Comparison of ENCODE assay signal across 21 cellular contexts in the genomic region with DNA sequence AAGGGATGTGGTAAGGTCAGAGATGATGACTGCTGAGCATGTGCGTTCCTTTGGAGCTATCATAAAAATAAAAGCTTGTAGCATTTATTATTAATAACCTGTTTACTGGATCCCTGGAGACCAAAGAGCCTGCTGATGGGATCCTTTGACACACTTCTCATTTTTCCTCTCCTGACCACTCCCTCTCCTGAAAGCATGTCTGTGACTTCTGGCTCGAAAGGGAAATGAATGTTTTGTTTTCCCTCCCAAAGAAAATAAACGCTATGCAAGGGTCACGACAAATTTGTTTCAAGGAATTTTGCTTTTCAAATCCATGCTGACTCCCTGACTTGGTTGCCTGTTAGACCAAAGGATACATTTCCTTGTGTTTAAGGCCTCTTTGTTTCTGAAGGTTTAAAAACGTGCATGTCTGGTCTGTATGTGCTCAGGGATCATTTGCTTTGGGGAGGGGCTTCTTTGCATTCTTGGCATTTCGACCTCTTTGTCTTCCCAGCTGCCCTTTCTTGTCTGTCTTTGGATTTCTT.
DNase-seq lines count a peak whose midpoint lies in the region; ATAC-seq, FAIRE-seq and TF ChIP-seq lines count a peak whose summit lies in the region.
"Had no signal": no experiment of that assay in that cellular context is flagged by ENCODE, and none has a peak within 500 bp of the region (broad histone marks: within the 10 kb centered on the region; RNA-seq: fewer than 3 reads in every experiment).

No MANE protein-coding gene starts in this region.

- peak overlapping the region; percentile 64 for H2BK5ac ChIP-seq in trophoblast cell (ENCODE audit: low read depth, low read length, poor library complexity)

- no peak overlapping the region for H3K4ac ChIP-seq in trophoblast cell (ENCODE audit: low read depth, low read length)

- H4K8ac ChIP-seq in trophoblast cell (ENCODE audit: low read depth, low read length), result no peak overlapping the region

- H2BK120ac ChIP-seq in trophoblast cell (ENCODE audit: insufficient read depth, low read length, poor library complexity), result peak overlapping the region; percentile 74

- no peak overlapping the region for H3K9ac ChIP-seq in trophoblast cell (ENCODE audit: low read length)

- peaks cover 29% of the 10 kb centered on the region for H3K79me1 ChIP-seq in trophoblast cell (ENCODE audit: low read length)

- no peak for TF ChIP-seq POLR2A in erythroblast (IDR thresholded peaks at IDR 0.05; ENCODE audit: low read length)

- H3K9me3 ChIP-seq in HAP-1, result no peaks in the 10 kb centered on the region
- H3K9me3 ChIP-seq in trophoblast cell (ENCODE audit: insufficient read depth, low read depth, low read length), result no peaks in the 10 kb centered on the region

- H3K23ac ChIP-seq in trophoblast cell (ENCODE audit: low read length), result no peak overlapping the region

- no peak for TF ChIP-seq CTCF in brain microvascular endothelial cell (IDR thresholded peaks at IDR 0.05; ENCODE audit: low read depth, low read length, missing control alignments)

- H3K4me2 ChIP-seq in trophoblast cell (ENCODE audit: low read length), result peak overlapping the region; percentile 34

- no peak overlapping the region for H3K27ac ChIP-seq in brain microvascular endothelial cell
- H3K27ac ChIP-seq in trophoblast cell (ENCODE audit: low read depth, low read length), result peak overlapping the region; percentile 76
- H3K27ac ChIP-seq: cardiac muscle cell, RWPE1 had no signal

- peak overlapping the region; percentile 17 for H3K18ac ChIP-seq in trophoblast cell (ENCODE audit: low read length)

- H3K4me3 ChIP-seq in HAP-1, result peak overlapping the region; percentile 7; the same call in 1 of the 2 replicates
- H3K4me3 ChIP-seq in brain microvascular endothelial cell (ENCODE audit: low read depth, low read length), result no peak overlapping the region
- H3K4me3 ChIP-seq in trophoblast cell (ENCODE audit: low read depth, low read length), result no peak overlapping the region
- H3K4me3 ChIP-seq: cardiac muscle cell had no signal

- H3K4me1 ChIP-seq in HAP-1 (peaks cover 18% of the 10 kb centered on the region), trophoblast cell (ENCODE audit: control insufficient read depth in 1 of 2, insufficient read depth in 2 of 2, low read length in 2 of 2) (peaks cover 20 to 34% of the 10 kb centered on the region in 2 experiments)

- no peak overlapping the region for H2AFZ ChIP-seq in trophoblast cell (ENCODE audit: insufficient read depth, low read length, poor library complexity)

- in situ Hi-C loops in HAP-1 (cut with MboI; ENCODE audit: low sequenced_read_pairs), result no loop called here
- in situ Hi-C loops in brain microvascular endothelial cell (cut with HindIII; ENCODE audit: low pct_ligation_motif_present, low sequenced_read_pairs), result no loop called here

- H3K14ac ChIP-seq in trophoblast cell (ENCODE audit: low read length), result no peak overlapping the region

- peak overlapping the region; percentile 78 for H2BK12ac ChIP-seq in trophoblast cell (ENCODE audit: low read length)

- H3K36me3 ChIP-seq in HAP-1 (replicated peaks) (no peaks in the 10 kb centered on the region), brain microvascular endothelial cell (replicated peaks) (no peaks in the 10 kb centered on the region), trophoblast cell (ENCODE audit: control insufficient read depth in 1 of 2, insufficient read depth in 2 of 2, low read length in 2 of 2) (no peaks in the 10 kb centered on the region)
- H3K36me3 ChIP-seq: cardiac muscle cell had no signal

- DNase-seq in HAP-1 (ENCODE audit: low spot score in 2 of 2) (peak; percentile 68 to 81), brain microvascular endothelial cell (peak; percentile 2), iPS DF 4.7 (ENCODE audit: extremely low read depth, low spot score) (peak; percentile 25), trophoblast cell (no peak), erythroblast (lab: John Stamatoyannopoulos, UW) (no peak), HTR-8/SVneo (ENCODE audit: insufficient read length, low spot score) (no peak)
- DNase-seq in effector CD4-positive, alpha-beta T cell, result no peak
- DNase-seq: activated CD4-positive, alpha-beta memory T cell treated with anti-CD3 and anti-CD28 coated beads for 36 hours; activated gamma-delta T cell treated with Interleukin-2 at 50 U/mL for 16 hours; DMS53; GOT3; MV-4-11; NCI-H526 treated with DMSO at 0.1 percent for 48 hours; occipital lobe; T1000 had no signal

- no peak for FAIRE-seq in HTR-8/SVneo (lab: Jason Lieb, UNC)
- FAIRE-seq: keratinocyte had no signal

- H3K79me2 ChIP-seq in trophoblast cell (ENCODE audit: control insufficient read depth, insufficient read depth, low read length, poor library complexity), result no peaks in the 10 kb centered on the region

- H4K91ac ChIP-seq in trophoblast cell (ENCODE audit: low read depth, low read length), result peak overlapping the region; percentile 32

- ATAC-seq in GM21367 (IDR thresholded peaks at IDR 0.05; ENCODE audit: unreplicated experiment), result no peak
- ATAC-seq: esophagus mucosa; stimulated activated effector memory CD8-positive, alpha-beta T cell treated with anti-CD3 and anti-CD28 coated beads, Interleukin-12 subunit alpha, Interleukin-12 subunit beta, amount 100 ng/mL, for 72 hours had no signal

- no CpG with 5 or more reads among the region's 6 CpGs for WGBS in trophoblast cell (ENCODE audit: extremely low coverage, insufficient coverage, insufficient read length)

- no peak overlapping the region for H4K12ac ChIP-seq in trophoblast cell (ENCODE audit: low read depth, low read length)

- H3K27me3 ChIP-seq in HAP-1 (ENCODE audit: low read depth), result no peaks in the 10 kb centered on the region
- H3K27me3 ChIP-seq in brain microvascular endothelial cell (replicated peaks), result no peaks in the 10 kb centered on the region
- H3K27me3 ChIP-seq in trophoblast cell (ENCODE audit: insufficient read depth, low read length), result no peaks in the 10 kb centered on the region
- H3K27me3 ChIP-seq: cardiac muscle cell had no signal

- no peak overlapping the region for H2AK5ac ChIP-seq in trophoblast cell (ENCODE audit: low read length)

Comparison
In these comparisons a context has a peak if more than half of its experiments do, and no peak if none do; other contexts are left out.
1. DNase-seq: peak in HAP-1 (2 of 2), brain microvascular endothelial cell (single experiment) and iPS DF 4.7 (single experiment); none in trophoblast cell (0 of 2), erythroblast (0 of 2), effector CD4-positive, alpha-beta T cell (single experiment) and HTR-8/SVneo (single experiment).